1 cellular context compared by ENCODE assay signal in the genomic region with DNA sequence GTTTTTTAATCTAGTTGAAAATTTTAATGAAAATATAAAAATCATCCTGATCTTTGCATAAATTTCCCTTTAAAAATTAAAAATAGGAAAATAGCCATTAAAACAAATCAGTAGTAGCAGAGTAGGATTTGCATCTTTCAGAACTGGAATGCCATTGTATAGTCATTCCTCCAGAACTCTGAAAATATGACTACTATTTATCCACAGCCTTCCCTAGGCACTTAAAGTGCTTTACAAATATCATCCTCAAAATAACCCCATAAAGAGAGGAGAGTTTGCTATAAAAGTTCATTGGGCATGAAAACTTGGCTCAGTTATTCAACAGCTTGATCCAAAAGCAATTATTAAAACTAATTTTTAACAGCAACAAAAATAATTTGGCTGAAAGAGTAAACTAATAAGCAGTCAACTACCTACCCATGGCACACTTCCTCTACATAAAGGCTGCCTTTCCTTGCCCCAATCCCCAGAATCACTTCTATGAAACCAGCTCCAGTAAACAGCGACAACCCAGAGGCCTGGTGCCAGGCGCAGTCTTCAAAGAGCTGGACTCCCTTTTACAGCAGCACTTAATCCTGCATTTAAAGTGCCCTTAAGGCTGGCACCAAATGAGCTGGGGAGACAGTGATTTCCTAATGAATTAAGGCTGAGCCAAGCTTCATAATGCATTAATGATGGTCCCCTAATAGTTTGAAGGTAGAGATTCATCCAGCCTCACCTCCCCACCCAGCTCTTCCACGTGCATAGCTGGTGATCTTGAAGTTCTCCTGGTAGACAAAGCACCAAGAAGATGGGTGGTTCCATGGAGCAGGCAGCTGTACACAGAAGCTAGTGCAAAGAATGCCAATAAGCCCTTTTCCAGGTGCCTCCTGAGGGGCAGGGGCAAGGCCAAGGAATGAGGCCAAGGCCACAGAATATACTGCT.
TF ChIP-seq lines count a peak whose summit lies in the region.

No MANE protein-coding gene starts in this region.

TF ChIP-seq in WTC11, 78 proteins besides CTCF, POLR2A, EP300 and RAD21:
- TF ChIP-seq, protein P1, sequence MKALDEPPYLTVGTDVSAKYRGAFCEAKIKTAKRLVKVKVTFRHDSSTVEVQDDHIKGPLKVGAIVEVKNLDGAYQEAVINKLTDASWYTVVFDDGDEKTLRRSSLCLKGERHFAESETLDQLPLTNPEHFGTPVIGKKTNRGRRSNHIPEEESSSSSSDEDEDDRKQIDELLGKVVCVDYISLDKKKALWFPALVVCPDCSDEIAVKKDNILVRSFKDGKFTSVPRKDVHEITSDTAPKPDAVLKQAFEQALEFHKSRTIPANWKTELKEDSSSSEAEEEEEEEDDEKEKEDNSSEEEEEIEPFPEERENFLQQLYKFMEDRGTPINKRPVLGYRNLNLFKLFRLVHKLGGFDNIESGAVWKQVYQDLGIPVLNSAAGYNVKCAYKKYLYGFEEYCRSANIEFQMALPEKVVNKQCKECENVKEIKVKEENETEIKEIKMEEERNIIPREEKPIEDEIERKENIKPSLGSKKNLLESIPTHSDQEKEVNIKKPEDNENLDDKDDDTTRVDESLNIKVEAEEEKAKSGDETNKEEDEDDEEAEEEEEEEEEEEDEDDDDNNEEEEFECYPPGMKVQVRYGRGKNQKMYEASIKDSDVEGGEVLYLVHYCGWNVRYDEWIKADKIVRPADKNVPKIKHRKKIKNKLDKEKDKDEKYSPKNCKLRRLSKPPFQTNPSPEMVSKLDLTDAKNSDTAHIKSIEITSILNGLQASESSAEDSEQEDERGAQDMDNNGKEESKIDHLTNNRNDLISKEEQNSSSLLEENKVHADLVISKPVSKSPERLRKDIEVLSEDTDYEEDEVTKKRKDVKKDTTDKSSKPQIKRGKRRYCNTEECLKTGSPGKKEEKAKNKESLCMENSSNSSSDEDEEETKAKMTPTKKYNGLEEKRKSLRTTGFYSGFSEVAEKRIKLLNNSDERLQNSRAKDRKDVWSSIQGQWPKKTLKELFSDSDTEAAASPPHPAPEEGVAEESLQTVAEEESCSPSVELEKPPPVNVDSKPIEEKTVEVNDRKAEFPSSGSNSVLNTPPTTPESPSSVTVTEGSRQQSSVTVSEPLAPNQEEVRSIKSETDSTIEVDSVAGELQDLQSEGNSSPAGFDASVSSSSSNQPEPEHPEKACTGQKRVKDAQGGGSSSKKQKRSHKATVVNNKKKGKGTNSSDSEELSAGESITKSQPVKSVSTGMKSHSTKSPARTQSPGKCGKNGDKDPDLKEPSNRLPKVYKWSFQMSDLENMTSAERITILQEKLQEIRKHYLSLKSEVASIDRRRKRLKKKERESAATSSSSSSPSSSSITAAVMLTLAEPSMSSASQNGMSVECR (CRISPR knock-in tag; IDR thresholded peaks at IDR 0.05; ENCODE audit: borderline replicate concordance) = no peak
- no peak for TF ChIP-seq SOX15 (CRISPR knock-in tag; IDR thresholded peaks at IDR 0.05)
- no peak for TF ChIP-seq ZNF317 (CRISPR knock-in tag; IDR thresholded peaks at IDR 0.05; ENCODE audit: borderline replicate concordance, low read depth)
- TF ChIP-seq, protein P2, sequence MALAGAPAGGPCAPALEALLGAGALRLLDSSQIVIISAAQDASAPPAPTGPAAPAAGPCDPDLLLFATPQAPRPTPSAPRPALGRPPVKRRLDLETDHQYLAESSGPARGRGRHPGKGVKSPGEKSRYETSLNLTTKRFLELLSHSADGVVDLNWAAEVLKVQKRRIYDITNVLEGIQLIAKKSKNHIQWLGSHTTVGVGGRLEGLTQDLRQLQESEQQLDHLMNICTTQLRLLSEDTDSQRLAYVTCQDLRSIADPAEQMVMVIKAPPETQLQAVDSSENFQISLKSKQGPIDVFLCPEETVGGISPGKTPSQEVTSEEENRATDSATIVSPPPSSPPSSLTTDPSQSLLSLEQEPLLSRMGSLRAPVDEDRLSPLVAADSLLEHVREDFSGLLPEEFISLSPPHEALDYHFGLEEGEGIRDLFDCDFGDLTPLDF (CRISPR knock-in tag; IDR thresholded peaks at IDR 0.05) = no peak
- TF ChIP-seq, protein P3, sequence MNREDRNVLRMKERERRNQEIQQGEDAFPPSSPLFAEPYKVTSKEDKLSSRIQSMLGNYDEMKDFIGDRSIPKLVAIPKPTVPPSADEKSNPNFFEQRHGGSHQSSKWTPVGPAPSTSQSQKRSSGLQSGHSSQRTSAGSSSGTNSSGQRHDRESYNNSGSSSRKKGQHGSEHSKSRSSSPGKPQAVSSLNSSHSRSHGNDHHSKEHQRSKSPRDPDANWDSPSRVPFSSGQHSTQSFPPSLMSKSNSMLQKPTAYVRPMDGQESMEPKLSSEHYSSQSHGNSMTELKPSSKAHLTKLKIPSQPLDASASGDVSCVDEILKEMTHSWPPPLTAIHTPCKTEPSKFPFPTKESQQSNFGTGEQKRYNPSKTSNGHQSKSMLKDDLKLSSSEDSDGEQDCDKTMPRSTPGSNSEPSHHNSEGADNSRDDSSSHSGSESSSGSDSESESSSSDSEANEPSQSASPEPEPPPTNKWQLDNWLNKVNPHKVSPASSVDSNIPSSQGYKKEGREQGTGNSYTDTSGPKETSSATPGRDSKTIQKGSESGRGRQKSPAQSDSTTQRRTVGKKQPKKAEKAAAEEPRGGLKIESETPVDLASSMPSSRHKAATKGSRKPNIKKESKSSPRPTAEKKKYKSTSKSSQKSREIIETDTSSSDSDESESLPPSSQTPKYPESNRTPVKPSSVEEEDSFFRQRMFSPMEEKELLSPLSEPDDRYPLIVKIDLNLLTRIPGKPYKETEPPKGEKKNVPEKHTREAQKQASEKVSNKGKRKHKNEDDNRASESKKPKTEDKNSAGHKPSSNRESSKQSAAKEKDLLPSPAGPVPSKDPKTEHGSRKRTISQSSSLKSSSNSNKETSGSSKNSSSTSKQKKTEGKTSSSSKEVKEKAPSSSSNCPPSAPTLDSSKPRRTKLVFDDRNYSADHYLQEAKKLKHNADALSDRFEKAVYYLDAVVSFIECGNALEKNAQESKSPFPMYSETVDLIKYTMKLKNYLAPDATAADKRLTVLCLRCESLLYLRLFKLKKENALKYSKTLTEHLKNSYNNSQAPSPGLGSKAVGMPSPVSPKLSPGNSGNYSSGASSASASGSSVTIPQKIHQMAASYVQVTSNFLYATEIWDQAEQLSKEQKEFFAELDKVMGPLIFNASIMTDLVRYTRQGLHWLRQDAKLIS (CRISPR knock-in tag; IDR thresholded peaks at IDR 0.05; ENCODE audit: borderline replicate concordance) = no peak
- TF ChIP-seq TEAD1 (CRISPR knock-in tag; IDR thresholded peaks at IDR 0.05) = no peak
- TF ChIP-seq, protein P4, sequence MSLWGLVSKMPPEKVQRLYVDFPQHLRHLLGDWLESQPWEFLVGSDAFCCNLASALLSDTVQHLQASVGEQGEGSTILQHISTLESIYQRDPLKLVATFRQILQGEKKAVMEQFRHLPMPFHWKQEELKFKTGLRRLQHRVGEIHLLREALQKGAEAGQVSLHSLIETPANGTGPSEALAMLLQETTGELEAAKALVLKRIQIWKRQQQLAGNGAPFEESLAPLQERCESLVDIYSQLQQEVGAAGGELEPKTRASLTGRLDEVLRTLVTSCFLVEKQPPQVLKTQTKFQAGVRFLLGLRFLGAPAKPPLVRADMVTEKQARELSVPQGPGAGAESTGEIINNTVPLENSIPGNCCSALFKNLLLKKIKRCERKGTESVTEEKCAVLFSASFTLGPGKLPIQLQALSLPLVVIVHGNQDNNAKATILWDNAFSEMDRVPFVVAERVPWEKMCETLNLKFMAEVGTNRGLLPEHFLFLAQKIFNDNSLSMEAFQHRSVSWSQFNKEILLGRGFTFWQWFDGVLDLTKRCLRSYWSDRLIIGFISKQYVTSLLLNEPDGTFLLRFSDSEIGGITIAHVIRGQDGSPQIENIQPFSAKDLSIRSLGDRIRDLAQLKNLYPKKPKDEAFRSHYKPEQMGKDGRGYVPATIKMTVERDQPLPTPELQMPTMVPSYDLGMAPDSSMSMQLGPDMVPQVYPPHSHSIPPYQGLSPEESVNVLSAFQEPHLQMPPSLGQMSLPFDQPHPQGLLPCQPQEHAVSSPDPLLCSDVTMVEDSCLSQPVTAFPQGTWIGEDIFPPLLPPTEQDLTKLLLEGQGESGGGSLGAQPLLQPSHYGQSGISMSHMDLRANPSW (CRISPR knock-in tag; conservative IDR thresholded peaks at IDR 0.05; ENCODE audit: low read depth) = no peak
TF ChIP-seq in WTC11: peak in this region for 0.
